1 cellular context compared by ENCODE assay signal in the genomic region with DNA sequence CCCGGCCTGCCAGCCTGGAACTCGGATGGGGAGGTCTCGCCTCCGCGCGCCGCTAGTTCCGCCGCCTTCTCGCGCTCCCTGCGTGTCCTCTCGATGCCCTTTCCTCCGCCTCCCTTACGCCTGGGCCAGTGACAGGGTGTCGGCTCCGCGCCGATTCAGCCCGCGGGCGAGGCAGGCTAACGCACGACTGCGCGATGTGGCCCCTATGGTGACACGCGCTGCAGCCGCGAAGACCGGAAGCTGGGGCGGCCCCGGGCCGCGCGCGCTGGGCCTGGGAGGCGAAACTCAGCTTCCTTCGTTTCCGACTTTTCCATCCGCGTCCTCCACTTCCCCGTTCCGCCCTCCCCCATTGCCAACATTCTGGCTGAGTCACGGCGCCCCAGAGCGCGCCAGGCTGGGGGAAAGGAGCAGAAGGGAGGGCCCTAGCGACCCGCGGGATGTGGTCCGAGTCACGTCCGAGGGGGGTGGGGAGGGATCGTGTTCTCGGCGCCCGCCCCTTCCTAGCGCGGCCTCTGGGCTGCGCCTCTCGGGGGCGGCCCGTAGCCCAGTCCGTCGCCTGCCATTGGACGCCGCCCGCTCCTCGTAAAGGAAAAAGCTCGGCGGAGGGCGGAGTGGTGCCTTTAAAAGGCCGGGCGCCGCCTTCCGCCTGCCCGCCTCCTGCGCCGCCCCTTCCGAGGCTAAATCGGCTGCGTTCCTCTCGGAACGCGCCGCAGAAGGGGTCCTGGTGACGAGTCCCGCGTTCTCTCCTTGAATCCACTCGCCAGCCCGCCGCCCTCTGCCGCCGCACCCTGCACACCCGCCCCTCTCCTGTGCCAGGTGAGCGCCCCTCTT.
TF ChIP-seq lines count a peak whose summit lies in the region.

TSS of gene ALDOA (plus strand) at position 649 of the 831 bp plus-strand sequence. CDS start 1,138 bp downstream, outside the sequence.

TF ChIP-seq in K562, 482 proteins besides CTCF, POLR2A, EP300 and RAD21 (continued from another document and continues in another):
- TF ChIP-seq, protein P1, sequence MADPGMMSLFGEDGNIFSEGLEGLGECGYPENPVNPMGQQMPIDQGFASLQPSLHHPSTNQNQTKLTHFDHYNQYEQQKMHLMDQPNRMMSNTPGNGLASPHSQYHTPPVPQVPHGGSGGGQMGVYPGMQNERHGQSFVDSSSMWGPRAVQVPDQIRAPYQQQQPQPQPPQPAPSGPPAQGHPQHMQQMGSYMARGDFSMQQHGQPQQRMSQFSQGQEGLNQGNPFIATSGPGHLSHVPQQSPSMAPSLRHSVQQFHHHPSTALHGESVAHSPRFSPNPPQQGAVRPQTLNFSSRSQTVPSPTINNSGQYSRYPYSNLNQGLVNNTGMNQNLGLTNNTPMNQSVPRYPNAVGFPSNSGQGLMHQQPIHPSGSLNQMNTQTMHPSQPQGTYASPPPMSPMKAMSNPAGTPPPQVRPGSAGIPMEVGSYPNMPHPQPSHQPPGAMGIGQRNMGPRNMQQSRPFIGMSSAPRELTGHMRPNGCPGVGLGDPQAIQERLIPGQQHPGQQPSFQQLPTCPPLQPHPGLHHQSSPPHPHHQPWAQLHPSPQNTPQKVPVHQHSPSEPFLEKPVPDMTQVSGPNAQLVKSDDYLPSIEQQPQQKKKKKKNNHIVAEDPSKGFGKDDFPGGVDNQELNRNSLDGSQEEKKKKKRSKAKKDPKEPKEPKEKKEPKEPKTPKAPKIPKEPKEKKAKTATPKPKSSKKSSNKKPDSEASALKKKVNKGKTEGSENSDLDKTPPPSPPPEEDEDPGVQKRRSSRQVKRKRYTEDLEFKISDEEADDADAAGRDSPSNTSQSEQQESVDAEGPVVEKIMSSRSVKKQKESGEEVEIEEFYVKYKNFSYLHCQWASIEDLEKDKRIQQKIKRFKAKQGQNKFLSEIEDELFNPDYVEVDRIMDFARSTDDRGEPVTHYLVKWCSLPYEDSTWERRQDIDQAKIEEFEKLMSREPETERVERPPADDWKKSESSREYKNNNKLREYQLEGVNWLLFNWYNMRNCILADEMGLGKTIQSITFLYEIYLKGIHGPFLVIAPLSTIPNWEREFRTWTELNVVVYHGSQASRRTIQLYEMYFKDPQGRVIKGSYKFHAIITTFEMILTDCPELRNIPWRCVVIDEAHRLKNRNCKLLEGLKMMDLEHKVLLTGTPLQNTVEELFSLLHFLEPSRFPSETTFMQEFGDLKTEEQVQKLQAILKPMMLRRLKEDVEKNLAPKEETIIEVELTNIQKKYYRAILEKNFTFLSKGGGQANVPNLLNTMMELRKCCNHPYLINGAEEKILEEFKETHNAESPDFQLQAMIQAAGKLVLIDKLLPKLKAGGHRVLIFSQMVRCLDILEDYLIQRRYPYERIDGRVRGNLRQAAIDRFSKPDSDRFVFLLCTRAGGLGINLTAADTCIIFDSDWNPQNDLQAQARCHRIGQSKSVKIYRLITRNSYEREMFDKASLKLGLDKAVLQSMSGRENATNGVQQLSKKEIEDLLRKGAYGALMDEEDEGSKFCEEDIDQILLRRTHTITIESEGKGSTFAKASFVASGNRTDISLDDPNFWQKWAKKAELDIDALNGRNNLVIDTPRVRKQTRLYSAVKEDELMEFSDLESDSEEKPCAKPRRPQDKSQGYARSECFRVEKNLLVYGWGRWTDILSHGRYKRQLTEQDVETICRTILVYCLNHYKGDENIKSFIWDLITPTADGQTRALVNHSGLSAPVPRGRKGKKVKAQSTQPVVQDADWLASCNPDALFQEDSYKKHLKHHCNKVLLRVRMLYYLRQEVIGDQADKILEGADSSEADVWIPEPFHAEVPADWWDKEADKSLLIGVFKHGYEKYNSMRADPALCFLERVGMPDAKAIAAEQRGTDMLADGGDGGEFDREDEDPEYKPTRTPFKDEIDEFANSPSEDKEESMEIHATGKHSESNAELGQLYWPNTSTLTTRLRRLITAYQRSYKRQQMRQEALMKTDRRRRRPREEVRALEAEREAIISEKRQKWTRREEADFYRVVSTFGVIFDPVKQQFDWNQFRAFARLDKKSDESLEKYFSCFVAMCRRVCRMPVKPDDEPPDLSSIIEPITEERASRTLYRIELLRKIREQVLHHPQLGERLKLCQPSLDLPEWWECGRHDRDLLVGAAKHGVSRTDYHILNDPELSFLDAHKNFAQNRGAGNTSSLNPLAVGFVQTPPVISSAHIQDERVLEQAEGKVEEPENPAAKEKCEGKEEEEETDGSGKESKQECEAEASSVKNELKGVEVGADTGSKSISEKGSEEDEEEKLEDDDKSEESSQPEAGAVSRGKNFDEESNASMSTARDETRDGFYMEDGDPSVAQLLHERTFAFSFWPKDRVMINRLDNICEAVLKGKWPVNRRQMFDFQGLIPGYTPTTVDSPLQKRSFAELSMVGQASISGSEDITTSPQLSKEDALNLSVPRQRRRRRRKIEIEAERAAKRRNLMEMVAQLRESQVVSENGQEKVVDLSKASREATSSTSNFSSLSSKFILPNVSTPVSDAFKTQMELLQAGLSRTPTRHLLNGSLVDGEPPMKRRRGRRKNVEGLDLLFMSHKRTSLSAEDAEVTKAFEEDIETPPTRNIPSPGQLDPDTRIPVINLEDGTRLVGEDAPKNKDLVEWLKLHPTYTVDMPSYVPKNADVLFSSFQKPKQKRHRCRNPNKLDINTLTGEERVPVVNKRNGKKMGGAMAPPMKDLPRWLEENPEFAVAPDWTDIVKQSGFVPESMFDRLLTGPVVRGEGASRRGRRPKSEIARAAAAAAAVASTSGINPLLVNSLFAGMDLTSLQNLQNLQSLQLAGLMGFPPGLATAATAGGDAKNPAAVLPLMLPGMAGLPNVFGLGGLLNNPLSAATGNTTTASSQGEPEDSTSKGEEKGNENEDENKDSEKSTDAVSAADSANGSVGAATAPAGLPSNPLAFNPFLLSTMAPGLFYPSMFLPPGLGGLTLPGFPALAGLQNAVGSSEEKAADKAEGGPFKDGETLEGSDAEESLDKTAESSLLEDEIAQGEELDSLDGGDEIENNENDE (IDR thresholded peaks at IDR 0.05; ENCODE audit: low read depth, low read length), result peak; percentile 20
- TF ChIP-seq ZNF124 (CRISPR knock-in tag; IDR thresholded peaks at IDR 0.05) (no peak), ZNF253 (CRISPR knock-in tag; conservative IDR thresholded peaks at IDR 0.05) (no peak), ELF1 (tag; IDR thresholded peaks at IDR 0.05) (peak; percentile 91), CHCHD3 (CRISPR knock-in tag; IDR thresholded peaks at IDR 0.05) (no peak), THAP7 (CRISPR knock-in tag; IDR thresholded peaks at IDR 0.05) (no peak; the same call in 1 of the 2 replicates), MAZ (CRISPR knock-in tag; conservative IDR thresholded peaks at IDR 0.05 in 1 of 2, IDR thresholded peaks at IDR 0.05 in 1 of 2) (peak; percentile 88 to 91), KLF16 (IDR thresholded peaks at IDR 0.05) (no peak), GMEB1 (CRISPR knock-in tag; IDR thresholded peaks at IDR 0.05) (no peak; the same call in 1 of the 2 replicates), ETV6 (IDR thresholded peaks at IDR 0.05; ENCODE audit: borderline replicate concordance in 1 of 2, low read depth in 2 of 2, low read length in 1 of 2) (peak; percentile 81 to 85; a peak in 3 of 4 replicates), ETV6 (CRISPR knock-in tag; IDR thresholded peaks at IDR 0.05; ENCODE audit: borderline replicate concordance) (no peak), RBM22 (IDR thresholded peaks at IDR 0.05; ENCODE audit: low read depth, low read length, poor library complexity, severe bottlenecking) (no peak), NFATC3 (IDR thresholded peaks at IDR 0.05) (no peak), HDAC3 (IDR thresholded peaks at IDR 0.05; ENCODE audit: borderline replicate concordance, partially characterized antibody) (no peak), TOE1 (IDR thresholded peaks at IDR 0.05; ENCODE audit: borderline replicate concordance) (peak; percentile 61; the same call in 1 of the 2 replicates), TOE1 (CRISPR knock-in tag; IDR thresholded peaks at IDR 0.05; ENCODE audit: borderline replicate concordance, low read depth) (0 out of 2 replicates have a peak, but pooled peaks have one; percentile 81), GATAD2A (IDR thresholded peaks at IDR 0.05) (peak; percentile 75), SMARCC2 (IDR thresholded peaks at IDR 0.05; ENCODE audit: low read depth) (no peak), HBP1 (CRISPR knock-in tag; IDR thresholded peaks at IDR 0.05) (peak; percentile 34; the same call in 1 of the 2 replicates), ZNF551 (CRISPR knock-in tag; IDR thresholded peaks at IDR 0.05) (no peak), MED1 (CRISPR knock-in tag; IDR thresholded peaks at IDR 0.05; ENCODE audit: borderline replicate concordance) (no peak), E2F8 (IDR thresholded peaks at IDR 0.05; ENCODE audit: low read depth, partially characterized antibody) (peak; percentile 64), TAF1 (IDR thresholded peaks at IDR 0.05; ENCODE audit: control insufficient read depth, extremely low read depth, insufficient read depth, low read length, severe bottlenecking) (peak; percentile 78), ZNF263 (CRISPR knock-in tag; IDR thresholded peaks at IDR 0.05; ENCODE audit: borderline replicate concordance) (peak; percentile 63; the same call in 1 of the 2 replicates), ZNF143 (CRISPR knock-in tag; IDR thresholded peaks at IDR 0.05) (peak; percentile 61), SREBF1 (IDR thresholded peaks at IDR 0.05; ENCODE audit: borderline replicate concordance, low read depth, low read length) (no peak)
- TF ChIP-seq, protein P2, sequence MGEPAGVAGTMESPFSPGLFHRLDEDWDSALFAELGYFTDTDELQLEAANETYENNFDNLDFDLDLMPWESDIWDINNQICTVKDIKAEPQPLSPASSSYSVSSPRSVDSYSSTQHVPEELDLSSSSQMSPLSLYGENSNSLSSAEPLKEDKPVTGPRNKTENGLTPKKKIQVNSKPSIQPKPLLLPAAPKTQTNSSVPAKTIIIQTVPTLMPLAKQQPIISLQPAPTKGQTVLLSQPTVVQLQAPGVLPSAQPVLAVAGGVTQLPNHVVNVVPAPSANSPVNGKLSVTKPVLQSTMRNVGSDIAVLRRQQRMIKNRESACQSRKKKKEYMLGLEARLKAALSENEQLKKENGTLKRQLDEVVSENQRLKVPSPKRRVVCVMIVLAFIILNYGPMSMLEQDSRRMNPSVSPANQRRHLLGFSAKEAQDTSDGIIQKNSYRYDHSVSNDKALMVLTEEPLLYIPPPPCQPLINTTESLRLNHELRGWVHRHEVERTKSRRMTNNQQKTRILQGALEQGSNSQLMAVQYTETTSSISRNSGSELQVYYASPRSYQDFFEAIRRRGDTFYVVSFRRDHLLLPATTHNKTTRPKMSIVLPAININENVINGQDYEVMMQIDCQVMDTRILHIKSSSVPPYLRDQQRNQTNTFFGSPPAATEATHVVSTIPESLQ (CRISPR knock-in tag; IDR thresholded peaks at IDR 0.05), result 0 out of 2 replicates have a peak, but pooled peaks have one; percentile 63
- TF ChIP-seq, protein P3, sequence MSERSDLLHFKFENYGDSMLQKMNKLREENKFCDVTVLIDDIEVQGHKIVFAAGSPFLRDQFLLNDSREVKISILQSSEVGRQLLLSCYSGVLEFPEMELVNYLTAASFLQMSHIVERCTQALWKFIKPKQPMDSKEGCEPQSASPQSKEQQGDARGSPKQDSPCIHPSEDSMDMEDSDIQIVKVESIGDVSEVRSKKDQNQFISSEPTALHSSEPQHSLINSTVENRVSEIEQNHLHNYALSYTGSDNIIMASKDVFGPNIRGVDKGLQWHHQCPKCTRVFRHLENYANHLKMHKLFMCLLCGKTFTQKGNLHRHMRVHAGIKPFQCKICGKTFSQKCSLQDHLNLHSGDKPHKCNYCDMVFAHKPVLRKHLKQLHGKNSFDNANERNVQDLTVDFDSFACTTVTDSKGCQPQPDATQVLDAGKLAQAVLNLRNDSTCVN (CRISPR knock-in tag; IDR thresholded peaks at IDR 0.05), result peak; percentile 85; the same call in 1 of the 2 replicates
